ENCODE assay signal across 14 cellular contexts in genomic region chrX:149916745-149917392, GRCh38. TPM values are rescaled to one million over a fixed set of nuclear protein-coding genes. Genes with fewer than 3 reads are reported as not detected.
DNase-seq lines count a peak whose midpoint lies in the region; ATAC-seq and TF ChIP-seq lines count a peak whose summit lies in the region.
"Had no signal": no experiment of that assay in that cellular context is flagged by ENCODE, and none has a peak within 500 bp of the region (broad histone marks: within the 10 kb centered on the region; RNA-seq: fewer than 3 reads in every experiment).

No MANE protein-coding gene starts in this region.

- no peak overlapping the region for H3K27ac ChIP-seq in hepatocyte
- H3K27ac ChIP-seq: esophagus muscularis mucosa, ovary had no signal

- no peak overlapping the region for H3K27ac Mint-ChIP-seq in activated T-helper 17 cell treated with anti-CD3 and anti-CD28 coated beads, Interleukin-2, amount 50 U/mL, for 72 hours
- H3K27ac Mint-ChIP-seq: activated CD4-positive, alpha-beta T cell treated with anti-CD3 and anti-CD28 coated beads, Interleukin-2, amount 10 ng/mL, durations not matched to agents 7 days and 5 days; CD14-positive monocyte had no signal

- in situ Hi-C loops in GM13976 (cut with MboI; ENCODE audit: low sequenced_read_pairs, unreplicated experiment): no loop called here

- ATAC-seq in GM19397 (IDR thresholded peaks at IDR 0.05; ENCODE audit: unreplicated experiment): peak; percentile 89
- ATAC-seq in HG03108 (IDR thresholded peaks at IDR 0.05; ENCODE audit: unreplicated experiment): peak; percentile 83
- peak; percentile 87 for ATAC-seq in activated T-helper 17 cell treated with anti-CD3 and anti-CD28 coated beads, Interleukin-2, amount 50 U/mL, for 72 hours (replicated peaks)
- ATAC-seq in omental fat pad (ENCODE audit: low FRiP score): no peak
- no peak for ATAC-seq in GM21737 (IDR thresholded peaks at IDR 0.05; ENCODE audit: unreplicated experiment)

- H3K4me3 Mint-ChIP-seq in activated T-helper 17 cell treated with anti-CD3 and anti-CD28 coated beads, Interleukin-2, amount 50 U/mL, for 72 hours: no peak overlapping the region
- H3K4me3 Mint-ChIP-seq: activated CD4-positive, alpha-beta T cell treated with anti-CD3 and anti-CD28 coated beads, Interleukin-2, amount 10 ng/mL, durations not matched to agents 7 days and 5 days; CD14-positive monocyte had no signal

- H4K20me1 ChIP-seq in hepatocyte (ENCODE audit: insufficient read depth, poor library complexity, severe bottlenecking): no peaks in the 10 kb centered on the region

- no peaks in the 10 kb centered on the region for H3K4me1 Mint-ChIP-seq in activated T-helper 17 cell treated with anti-CD3 and anti-CD28 coated beads, Interleukin-2, amount 50 U/mL, for 72 hours
- H3K4me1 Mint-ChIP-seq: CD14-positive monocyte had no signal

- H3K36me3 ChIP-seq in hepatocyte (replicated peaks; ENCODE audit: insufficient read depth, low read depth): no peaks in the 10 kb centered on the region
- H3K36me3 ChIP-seq: esophagus muscularis mucosa, ovary had no signal

- no peak overlapping the region for H2AFZ ChIP-seq in hepatocyte

- H3K9me3 Mint-ChIP-seq in activated T-helper 17 cell treated with anti-CD3 and anti-CD28 coated beads, Interleukin-2, amount 50 U/mL, for 72 hours: no peaks in the 10 kb centered on the region

- H3K27me3 Mint-ChIP-seq in activated T-helper 17 cell treated with anti-CD3 and anti-CD28 coated beads, Interleukin-2, amount 50 U/mL, for 72 hours: no peaks in the 10 kb centered on the region
- H3K27me3 Mint-ChIP-seq: activated CD4-positive, alpha-beta T cell treated with anti-CD3 and anti-CD28 coated beads, Interleukin-2, amount 10 ng/mL, durations not matched to agents 7 days and 5 days had no signal

- no peaks in the 10 kb centered on the region for H3K4me1 ChIP-seq in hepatocyte (ENCODE audit: insufficient read depth)
- H3K4me1 ChIP-seq: esophagus muscularis mucosa had no signal

- no peaks in the 10 kb centered on the region for H3K79me2 ChIP-seq in hepatocyte

- H3K4me2 ChIP-seq in hepatocyte: no peak overlapping the region

- no peaks in the 10 kb centered on the region for H3K36me3 Mint-ChIP-seq in activated T-helper 17 cell treated with anti-CD3 and anti-CD28 coated beads, Interleukin-2, amount 50 U/mL, for 72 hours (ENCODE audit: low read depth)
- H3K36me3 Mint-ChIP-seq: CD14-positive monocyte had no signal

- 81% methylated on average over 3 of the region's 3 CpGs for WGBS in hepatocyte (ENCODE audit: low lambda C conversion rate, missing lambda C conversion rate)

- no peaks in the 10 kb centered on the region for H3K27me3 ChIP-seq in hepatocyte
- H3K27me3 ChIP-seq: esophagus muscularis mucosa, ovary had no signal

- no peaks in the 10 kb centered on the region for H3K9me3 ChIP-seq in hepatocyte (ENCODE audit: low read depth)
- H3K9me3 ChIP-seq: esophagus muscularis mucosa, ovary had no signal

- H3K9me2 ChIP-seq in hepatocyte (replicated peaks; ENCODE audit: insufficient read depth): no peaks in the 10 kb centered on the region

- H3K4me3 ChIP-seq in hepatocyte: no peak overlapping the region
- H3K4me3 ChIP-seq: esophagus muscularis mucosa, ovary had no signal

- DNase-seq in GM13976 (ENCODE audit: low spot score) (peak; percentile 12), omental fat pad (ENCODE audit: low spot score) (no peak), NOMO-1 (lab: John Stamatoyannopoulos, UW; ENCODE audit: unreplicated experiment in 2 of 2) (no peak), hepatocyte (ENCODE audit: low spot score) (no peak)
- DNase-seq: activated CD4-positive, alpha-beta T cell treated with anti-CD3 and anti-CD28 coated beads, Interleukin-2, amount 10 ng/mL, durations not matched to agents 7 days and 5 days; kidney glomerular epithelial cell; NCI-H187; ovary had no signal

- TF ChIP-seq CTCF in GM13976 (IDR thresholded peaks at IDR 0.05; ENCODE audit: borderline replicate concordance, control extremely low read depth, extremely low read depth, insufficient read depth, missing control alignments) (peak; percentile 24), omental fat pad (IDR thresholded peaks at IDR 0.05) (no peak), hepatocyte (IDR thresholded peaks at IDR 0.05; ENCODE audit: poor library complexity) (no peak)

RNA-seq across cellular contexts. Expression of gene HSFX4, which starts 12.5 kb away (rescaled TPM):
- total RNA-seq in activated T-helper 17 cell treated with anti-CD3 and anti-CD28 coated beads, Interleukin-2, amount 50 U/mL, for 72 hours: not detected
- total RNA-seq in omental fat pad (not detected), hepatocyte (not detected in 2 replicates)
- polyA plus RNA-seq in hepatocyte: not detected in 2 replicates
- total RNA-seq: activated CD4-positive, alpha-beta T cell treated with anti-CD3 and anti-CD28 coated beads, Interleukin-2, amount 10 ng/mL, durations not matched to agents 7 days and 5 days; esophagus muscularis mucosa; ovary had no signal
- polyA plus RNA-seq: CD14-positive monocyte, ovary had no signal

RNA-seq across cellular contexts. Expression of gene EOLA2, which starts 21.4 kb away (rescaled TPM):
- 10 to 100 TPM; 31.0 to 42.3 TPM for total RNA-seq in activated T-helper 17 cell treated with anti-CD3 and anti-CD28 coated beads, Interleukin-2, amount 50 U/mL, for 72 hours
- 10 to 100 TPM; 16.2 to 42.7 (median 24.0) TPM for total RNA-seq in omental fat pad
- total RNA-seq in hepatocyte: 15.9 and 18.8 TPM in 2 replicates
- polyA plus RNA-seq in hepatocyte: 37.9 and 40.3 TPM in 2 replicates

RNA-seq across cellular contexts. Expression of gene MAGEA8, which starts 35.9 kb away (rescaled TPM):
- total RNA-seq in activated T-helper 17 cell treated with anti-CD3 and anti-CD28 coated beads, Interleukin-2, amount 50 U/mL, for 72 hours: not detected
- total RNA-seq in omental fat pad (not detected), hepatocyte (not detected in 2 replicates)
- polyA plus RNA-seq in hepatocyte: not detected in 2 replicates
- total RNA-seq: activated CD4-positive, alpha-beta T cell treated with anti-CD3 and anti-CD28 coated beads, Interleukin-2, amount 10 ng/mL, durations not matched to agents 7 days and 5 days; esophagus muscularis mucosa; ovary had no signal
- polyA plus RNA-seq: CD14-positive monocyte, ovary had no signal

Comparison
In these comparisons a context has a peak if more than half of its experiments do, and no peak if none do; other contexts are left out.
1. ATAC-seq: peak in GM19397 (single experiment), HG03108 (single experiment) and activated T-helper 17 cell treated with anti-CD3 and anti-CD28 coated beads, Interleukin-2, amount 50 U/mL, for 72 hours (single experiment); none in omental fat pad (single experiment) and GM21737 (single experiment).